In genomic region chr3:168088106-168088722, GRCh38 we compare ENCODE assay signal across 1 cellular context.
TF ChIP-seq lines count a peak whose summit lies in the region.

No MANE protein-coding gene starts in this region.

TF ChIP-seq in HepG2, 621 proteins besides CTCF, POLR2A, EP300 and RAD21 (continued from another document and continues in another):
- TF ChIP-seq PAXIP1 (CRISPR knock-in tag; conservative IDR thresholded peaks at IDR 0.05) (peak; percentile 64), BCL6 (CRISPR knock-in tag; IDR thresholded peaks at IDR 0.05) (peak; percentile 20; the same call in 1 of the 2 replicates), ARID5B (CRISPR knock-in tag; IDR thresholded peaks at IDR 0.05) (peak; percentile 70), POGZ (CRISPR knock-in tag; IDR thresholded peaks at IDR 0.05) (peak; percentile 63), ZNF292 (CRISPR knock-in tag; IDR thresholded peaks at IDR 0.05; ENCODE audit: borderline replicate concordance, low read depth) (peak; percentile 49; the same call in 1 of the 2 replicates), EZH2 (conservative IDR thresholded peaks at IDR 0.05; ENCODE audit: low read depth, low read length) (no peak), PHF21A (CRISPR knock-in tag; IDR thresholded peaks at IDR 0.05) (no peak), ZMYM4 (CRISPR knock-in tag; IDR thresholded peaks at IDR 0.05) (peak; percentile 71), MED1 (CRISPR knock-in tag; IDR thresholded peaks at IDR 0.05) (peak; percentile 52; the same call in 1 of the 2 replicates), KAT8 (CRISPR knock-in tag; IDR thresholded peaks at IDR 0.05) (0 out of 2 replicates have a peak, but pooled peaks have one; percentile 39), ARID3A (IDR thresholded peaks at IDR 0.05; ENCODE audit: low read depth, low read length) (0 out of 2 replicates have a peak, but pooled peaks have one; percentile 18), ZNF644 (CRISPR knock-in tag; IDR thresholded peaks at IDR 0.05; ENCODE audit: low read depth) (peak; percentile 31; the same call in 1 of the 2 replicates), ZGPAT (CRISPR knock-in tag; IDR thresholded peaks at IDR 0.05) (peak; percentile 29; the same call in 1 of the 2 replicates), RBM22 (optimal IDR thresholded peaks at IDR 0.05; ENCODE audit: low read length) (peak; percentile 94), GATAD2A (CRISPR knock-in tag; IDR thresholded peaks at IDR 0.05) (peak; percentile 41; the same call in 1 of the 2 replicates), HOXA3 (CRISPR knock-in tag; IDR thresholded peaks at IDR 0.05) (0 out of 2 replicates have a peak, but pooled peaks have one; percentile 15), MIXL1 (CRISPR knock-in tag; IDR thresholded peaks at IDR 0.05) (peak; percentile 40; the same call in 1 of the 2 replicates), SALL1 (CRISPR knock-in tag; IDR thresholded peaks at IDR 0.05) (peak; percentile 32; the same call in 1 of the 2 replicates), ZNF879 (CRISPR knock-in tag; IDR thresholded peaks at IDR 0.05) (no peak), AGO2 (optimal IDR thresholded peaks at IDR 0.05; ENCODE audit: low read depth, low read length) (no peak), HOMEZ (CRISPR knock-in tag; IDR thresholded peaks at IDR 0.05; ENCODE audit: low read depth) (peak; percentile 35; the same call in 1 of the 2 replicates), SOX5 (CRISPR knock-in tag; IDR thresholded peaks at IDR 0.05; ENCODE audit: borderline replicate concordance) (peak; percentile 26; the same call in 1 of the 2 replicates), FOXA3 (CRISPR knock-in tag; IDR thresholded peaks at IDR 0.05) (0 out of 2 replicates have a peak, but pooled peaks have one; percentile 31), KMT2A (CRISPR knock-in tag; IDR thresholded peaks at IDR 0.05) (peak; percentile 87), AFF4 (CRISPR knock-in tag; IDR thresholded peaks at IDR 0.05) (no peak), ZBTB26 (CRISPR knock-in tag; IDR thresholded peaks at IDR 0.05; ENCODE audit: borderline replicate concordance) (no peak), SAP130 (CRISPR knock-in tag; IDR thresholded peaks at IDR 0.05; ENCODE audit: low read depth) (peak; percentile 54; the same call in 1 of the 2 replicates), RXRB (CRISPR knock-in tag; IDR thresholded peaks at IDR 0.05; ENCODE audit: borderline replicate concordance) (peak; percentile 48; the same call in 1 of the 2 replicates), NR2F6 (IDR thresholded peaks at IDR 0.05) (peak; percentile 35; the same call in 1 of the 2 replicates), NR2F6 (CRISPR knock-in tag; IDR thresholded peaks at IDR 0.05) (peak; percentile 65), ZSCAN31 (CRISPR knock-in tag; IDR thresholded peaks at IDR 0.05; ENCODE audit: low read depth) (no peak), NCOR1 (IDR thresholded peaks at IDR 0.05; ENCODE audit: borderline replicate concordance, low read length) (0 out of 2 replicates have a peak, but pooled peaks have one; percentile 10), ATM (IDR thresholded peaks at IDR 0.05; ENCODE audit: borderline replicate concordance) (no peak), RCOR2 (CRISPR knock-in tag; IDR thresholded peaks at IDR 0.05) (peak; percentile 71; the same call in 1 of the 2 replicates), HNF4G (IDR thresholded peaks at IDR 0.05; ENCODE audit: borderline replicate concordance, low read depth, low read length) (peak; percentile 39; the same call in 1 of the 2 replicates), HNF4G (CRISPR knock-in tag; IDR thresholded peaks at IDR 0.05; ENCODE audit: borderline replicate concordance, low read depth) (no peak)
